8 cellular contexts compared by ENCODE assay signal in the genomic region with DNA sequence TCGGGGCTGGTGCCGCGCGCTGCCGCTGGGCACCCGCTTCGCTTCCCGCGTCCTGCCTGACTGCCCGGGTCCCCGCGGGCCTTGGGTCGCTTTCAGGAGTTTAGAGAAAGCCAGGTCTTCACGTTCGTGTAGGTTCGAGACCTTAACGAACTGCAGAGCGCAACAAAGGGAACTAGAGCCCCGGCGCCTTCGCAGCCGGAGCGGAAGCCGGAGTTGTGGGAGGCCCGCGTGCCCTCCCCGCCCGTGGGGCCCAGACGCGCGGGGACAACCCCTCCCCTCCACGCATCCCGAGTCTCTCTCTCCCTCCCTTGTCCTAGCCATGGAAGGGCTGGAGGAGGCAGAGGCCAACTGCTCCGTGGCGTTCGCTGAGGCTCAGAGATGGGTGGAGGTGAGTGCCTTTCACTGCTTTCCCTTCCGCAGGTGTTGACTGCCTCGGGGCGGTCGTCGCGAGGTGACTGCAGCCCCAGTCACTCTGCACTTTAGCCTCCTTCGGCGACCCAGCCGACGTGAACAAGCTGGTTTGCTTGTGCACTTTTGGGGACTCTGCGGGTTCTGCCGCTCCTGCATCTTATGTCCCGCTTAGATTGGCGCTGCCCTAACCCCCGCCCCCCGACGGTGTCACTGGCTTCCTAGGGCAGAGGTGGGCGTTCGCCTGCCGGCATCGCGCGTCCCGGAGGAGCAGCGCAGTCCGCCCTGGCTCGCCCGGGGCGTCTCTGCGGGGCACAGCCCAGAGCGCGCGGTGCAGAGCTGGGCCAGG. TPM values are rescaled to one million over a fixed set of nuclear protein-coding genes. Genes with fewer than 3 reads are reported as not detected.
DNase-seq lines count a peak whose midpoint lies in the region; ATAC-seq and TF ChIP-seq lines count a peak whose summit lies in the region.

No MANE protein-coding gene starts in this region.

- H3K36me3 ChIP-seq in BE2C, result no peaks in the 10 kb centered on the region
- no peaks in the 10 kb centered on the region for H3K36me3 ChIP-seq in heart left ventricle
- no peaks in the 10 kb centered on the region for H3K36me3 ChIP-seq in psoas muscle (ENCODE audit: insufficient read depth in 1 of 2, low read depth in 1 of 2)

- no peaks in the 10 kb centered on the region for H3K9me3 ChIP-seq in BE2C
- no peaks in the 10 kb centered on the region for H3K9me3 ChIP-seq in heart left ventricle
- H3K9me3 ChIP-seq in psoas muscle, result no peaks in the 10 kb centered on the region

- peak; percentile 22 for DNase-seq in BE2C
- peak; percentile 45 for DNase-seq in GM19238 (ENCODE audit: insufficient read length, low spot score)
- DNase-seq in RWPE1 (ENCODE audit: low spot score), result peak; percentile 26
- DNase-seq in activated naive CD4-positive, alpha-beta T cell treated with Interleukin-2 at 50 U/mL for 16 hours, result peak; percentile 40
- DNase-seq in heart left ventricle, result peak in 1 of 5 donors; percentile 36
- peak; percentile 25 to 47 for DNase-seq in psoas muscle
- DNase-seq in ureter (ENCODE audit: low spot score), result no peak

- no peak for TF ChIP-seq POLR2A in heart left ventricle (IDR thresholded peaks at IDR 0.05)

- intact Hi-C loops in heart left ventricle (cut with DNase I) (no loop called here), psoas muscle (cut with DNase I) (no loop called here)

- H3K4me3 ChIP-seq in BE2C (ENCODE audit: low read depth, low read length) (peak overlapping the region; percentile 69), heart left ventricle (peak overlapping the region; percentile 56 to 83 (median 68)), psoas muscle (peak overlapping the region; percentile 70)

- CTCF ChIA-PET in RWPE1 (lab: Yijun Ruan, JAX), result interaction anchor here (0.5 kb wide), 1 partner anchor 154 kb away, joined by 3 read pairs; no protein-coding TSS in a partner anchor

- peak; percentile 42 for ATAC-seq in HG03280 (IDR thresholded peaks at IDR 0.05; ENCODE audit: unreplicated experiment)
- ATAC-seq in heart left ventricle, result peak in 3 of 4 donors; percentile 33 to 55 (median 45)
- ATAC-seq in psoas muscle, result peak; percentile 48 to 66 (median 49)

- peaks cover 13% of the 10 kb centered on the region for H3K27me3 ChIP-seq in BE2C
- peaks cover 0 to 16% (median 0%) of the 10 kb centered on the region in 9 donors for H3K27me3 ChIP-seq in heart left ventricle
- peaks cover 0 to 10% (median 0%) of the 10 kb centered on the region in 3 donors for H3K27me3 ChIP-seq in psoas muscle (ENCODE audit: insufficient read depth in 3 of 3, low read length in 2 of 3)

- POLR2A ChIA-PET in RWPE1 (lab: Yijun Ruan, JAX; ENCODE audit: low non-redundant PET), result no interaction called here

- peak overlapping the region; percentile 19; the same call in 1 of the 2 replicates for H3K27ac ChIP-seq in RWPE1
- H3K27ac ChIP-seq in heart left ventricle, result peak overlapping the region in 6 of 12 donors; percentile 22 to 69 (median 43)
- no peak overlapping the region for H3K27ac ChIP-seq in psoas muscle

- H3K4me1 ChIP-seq in BE2C (no peaks in the 10 kb centered on the region), heart left ventricle (peaks cover 3 to 24% (median 9%) of the 10 kb centered on the region in 12 donors), psoas muscle (peaks cover 5% of the 10 kb centered on the region)

- 1 to 2% (median 1%) methylated on average over 32 to 69 of the region's 69 CpGs for WGBS in heart left ventricle, 4 donors
- WGBS in psoas muscle, 3 donors, result 2 to 8% (median 3%) methylated on average over 58 to 69 of the region's 69 CpGs

- TF ChIP-seq CTCF in BE2C (IDR thresholded peaks at IDR 0.05; ENCODE audit: low read depth, low read length), result no peak
- no peak for TF ChIP-seq CTCF in RWPE1 (conservative IDR thresholded peaks at IDR 0.05; ENCODE audit: low read depth)
- no peak for TF ChIP-seq CTCF in heart left ventricle (IDR thresholded peaks at IDR 0.05)
- no peak for TF ChIP-seq CTCF in psoas muscle (IDR thresholded peaks at IDR 0.05)

RNA-seq across cellular contexts. Expression of a gene that starts 0.4 kb away (rescaled TPM):
- 9.9 TPM for polyA plus RNA-seq in BE2C (2012; ENCODE audit: insufficient read depth, insufficient read length, low read depth)
- total RNA-seq in heart left ventricle, result 100 to 1,000 TPM; 286 to 573 (median 439) TPM
- 100 to 1,000 TPM; 195 to 289 TPM for polyA plus RNA-seq in heart left ventricle
- total RNA-seq in psoas muscle, result 100 to 1,000 TPM in 3 of 4 donors, 10 to 100 TPM in 1; 97.9 to 271 (median 168) TPM
- 10 to 100 TPM; 15.3 to 63.4 (median 51.8) TPM for polyA plus RNA-seq in psoas muscle
- 57.0 TPM for total RNA-seq in ureter
